In the genomic region with DNA sequence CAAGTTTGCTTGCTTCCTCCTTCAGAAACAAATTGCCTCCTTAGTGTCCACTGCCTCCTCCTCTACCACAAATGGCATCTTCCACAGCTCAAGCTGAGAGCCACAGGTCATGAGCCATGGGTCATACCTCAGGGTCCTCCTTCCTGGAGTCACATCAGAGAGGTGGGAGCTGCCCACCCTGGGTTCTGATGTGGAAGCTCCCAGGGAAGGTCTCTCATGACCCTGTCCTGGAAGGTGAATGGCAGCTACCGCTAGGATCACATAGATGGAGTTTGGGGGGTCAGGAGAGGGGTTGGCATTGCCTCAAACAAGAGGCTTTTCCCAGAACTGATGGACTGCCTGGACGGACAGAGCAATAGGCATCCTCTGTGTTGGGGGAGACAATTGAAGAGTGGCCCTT, we compare ENCODE assay signal across 23 cellular contexts.
"Had no signal": no experiment of that assay in that cellular context is flagged by ENCODE, and none has a peak within 500 bp of the region (broad histone marks: within the 10 kb centered on the region; RNA-seq: fewer than 3 reads in every experiment).

No MANE protein-coding gene starts in this region.

- H3K27ac ChIP-seq: esophagus muscularis mucosa, foreskin keratinocyte, gastroesophageal sphincter, lower lobe of right lung, neural progenitor cell, psoas muscle, skin epidermis, thoracic aorta, tibial nerve, upper lobe of left lung, uterus had no signal

- ATAC-seq: gastroesophageal sphincter; left ventricle myocardium superior; lower lobe of right lung; psoas muscle; right cardiac atrium; stimulated activated naive B cell treated with anti-CD40 and anti-IgM and Interleukin-4, amounts not matched to agents 10 μg/mL and 1 μg/mL and 100 μg/mL, for 72 hours had no signal

- H3K4me2 ChIP-seq: neural progenitor cell had no signal

- H3K36me3 ChIP-seq: esophagus muscularis mucosa, gastroesophageal sphincter, lower lobe of right lung, neural progenitor cell, thoracic aorta, tibial nerve, upper lobe of left lung, uterus had no signal

- H3K4me1 ChIP-seq: esophagus muscularis mucosa, foreskin keratinocyte, gastroesophageal sphincter, lower lobe of right lung, psoas muscle, tibial nerve, upper lobe of left lung, uterus had no signal

- H3K4me3 Mint-ChIP-seq: dendritic cell treated with granulocyte-macrophage colony-stimulating factor and Interleukin-4, amounts not matched to agents 40 ng/mL and 50 ng/mL, for 4 days; nephron; neural progenitor cell; stimulated activated naive B cell treated with anti-CD40 and anti-IgM and Interleukin-4, amounts not matched to agents 10 μg/mL and 1 μg/mL and 100 μg/mL, for 72 hours; stimulated activated naive CD8-positive, alpha-beta T cell treated with anti-CD3 and anti-CD28 coated beads, Interleukin-15, Interleukin-2, amounts not matched to agents 100 ng/mL and 50 ng/mL, for 24 hours had no signal

- H3K36me3 Mint-ChIP-seq: neural progenitor cell; stimulated activated naive B cell treated with anti-CD40 and anti-IgM and Interleukin-4, amounts not matched to agents 10 μg/mL and 1 μg/mL and 100 μg/mL, for 72 hours had no signal

- H3K9ac ChIP-seq: neural progenitor cell had no signal

- DNase-seq: cerebellar nuclear complex; effector CD8-positive, alpha-beta T cell; foreskin keratinocyte; hypothalamus; left ventricle myocardium superior; lower lobe of right lung; nucleus accumbens; psoas muscle; right cardiac atrium; stimulated activated CD4-positive, alpha-beta T cell treated with anti-CD3 and anti-CD28 coated beads, Interleukin-15, amount 100 ng/mL, for 24 hours; stimulated activated CD4-positive, alpha-beta T cell treated with anti-CD3 and anti-CD28 coated beads, Interleukin-2, amount 100 ng/mL, for 48 hours; stimulated activated naive B cell treated with anti-CD40 and anti-IgM and Interleukin-4, amounts not matched to agents 10 μg/mL and 1 μg/mL and 100 μg/mL, for 72 hours; upper lobe of left lung; uterus had no signal

- H3K27ac Mint-ChIP-seq: dendritic cell treated with granulocyte-macrophage colony-stimulating factor and Interleukin-4, amounts not matched to agents 40 ng/mL and 50 ng/mL, for 4 days; nephron; neural progenitor cell; stimulated activated naive B cell treated with anti-CD40 and anti-IgM and Interleukin-4, amounts not matched to agents 10 μg/mL and 1 μg/mL and 100 μg/mL, for 72 hours; stimulated activated naive CD8-positive, alpha-beta T cell treated with anti-CD3 and anti-CD28 coated beads, Interleukin-15, Interleukin-2, amounts not matched to agents 100 ng/mL and 50 ng/mL, for 24 hours had no signal

- H3K27me3 ChIP-seq: foreskin keratinocyte, neural progenitor cell, tibial nerve, upper lobe of left lung, uterus had no signal

- H3K9me3 ChIP-seq: esophagus muscularis mucosa, gastroesophageal sphincter, lower lobe of right lung, psoas muscle, thoracic aorta, tibial nerve, upper lobe of left lung, uterus had no signal

- H3K4me3 ChIP-seq: esophagus muscularis mucosa, gastroesophageal sphincter, lower lobe of right lung, neural progenitor cell, psoas muscle, skin epidermis, thoracic aorta, tibial nerve, upper lobe of left lung, uterus had no signal

- H3K9me3 Mint-ChIP-seq: dendritic cell treated with granulocyte-macrophage colony-stimulating factor and Interleukin-4, amounts not matched to agents 40 ng/mL and 50 ng/mL, for 4 days; nephron; neural progenitor cell; stimulated activated naive CD8-positive, alpha-beta T cell treated with anti-CD3 and anti-CD28 coated beads, Interleukin-15, Interleukin-2, amounts not matched to agents 100 ng/mL and 50 ng/mL, for 24 hours had no signal
